In genomic region chr2:232142049-232142448, GRCh38 we compare ENCODE assay signal across 9 cellular contexts.
A peak's percentile ranks its signal among the peaks of the same experiment; 100 is the strongest.
DNase-seq lines count a peak whose midpoint lies in the region; ATAC-seq and TF ChIP-seq lines count a peak whose summit lies in the region.
"Had no signal": no experiment of that assay in that cellular context is flagged by ENCODE, and none has a peak within 500 bp of the region (broad histone marks: within the 10 kb centered on the region; RNA-seq: fewer than 3 reads in every experiment).

No MANE protein-coding gene starts in this region.

- no peak overlapping the region for H3K27ac Mint-ChIP-seq in stimulated activated memory B cell treated with anti-CD40 and anti-IgM and Interleukin-4, amounts not matched to agents 10 μg/mL and 1 μg/mL and 100 μg/mL, for 72 hours

- no peaks in the 10 kb centered on the region for H3K79me2 ChIP-seq in osteoblast (ENCODE audit: insufficient read depth, low read length)

- H3K4me1 Mint-ChIP-seq in stimulated activated memory B cell treated with anti-CD40 and anti-IgM and Interleukin-4, amounts not matched to agents 10 μg/mL and 1 μg/mL and 100 μg/mL, for 72 hours: peaks cover 12% of the 10 kb centered on the region

- H3K36me3 Mint-ChIP-seq in stimulated activated memory B cell treated with anti-CD40 and anti-IgM and Interleukin-4, amounts not matched to agents 10 μg/mL and 1 μg/mL and 100 μg/mL, for 72 hours: peaks cover 24% of the 10 kb centered on the region

- H2AFZ ChIP-seq in osteoblast (ENCODE audit: low read length): no peak overlapping the region

- WGBS in esophagus squamous epithelium, 2 donors: 22 to 45% methylated on average over 3 of the region's 3 CpGs

- no peak overlapping the region for H3K4me2 ChIP-seq in osteoblast (ENCODE audit: insufficient read depth, low read length)

- H3K36me3 ChIP-seq in esophagus squamous epithelium (peaks cover 0 to 8% (median 0%) of the 10 kb centered on the region in 3 donors), osteoblast (ENCODE audit: insufficient read depth, low read length) (no peaks in the 10 kb centered on the region)

- H3K4me3 ChIP-seq in esophagus squamous epithelium (no peak overlapping the region), osteoblast (ENCODE audit: insufficient read depth, low read length) (no peak overlapping the region)
- H3K4me3 ChIP-seq: SK-N-MC had no signal

- peak; percentile 43 to 77 (median 64) for TF ChIP-seq CTCF in esophagus squamous epithelium (IDR thresholded peaks at IDR 0.05)
- TF ChIP-seq CTCF in osteoblast (IDR thresholded peaks at IDR 0.05; ENCODE audit: extremely low read depth, low read depth, low read length): peak; percentile 69

- H3K4me1 ChIP-seq in esophagus squamous epithelium (no peaks in the 10 kb centered on the region), osteoblast (ENCODE audit: insufficient read depth, low read length) (peaks cover 37% of the 10 kb centered on the region)

- DNase-seq in DMS79 (lab: John Stamatoyannopoulos, UW) (peak; percentile 10), HS-5 (ENCODE audit: low read depth) (peak; percentile 11), SW480 (ENCODE audit: low spot score) (peak; percentile 28), esophagus squamous epithelium (lab: John Stamatoyannopoulos, UW) (no peak), osteoblast (ENCODE audit: insufficient read length, low spot score, missing footprints) (no peak)

- H3K9me3 ChIP-seq in esophagus squamous epithelium: no peaks in the 10 kb centered on the region
- H3K9me3 ChIP-seq in osteoblast (ENCODE audit: low read depth, low read length): no peaks in the 10 kb centered on the region

- H3K4me3 Mint-ChIP-seq in stimulated activated memory B cell treated with anti-CD40 and anti-IgM and Interleukin-4, amounts not matched to agents 10 μg/mL and 1 μg/mL and 100 μg/mL, for 72 hours: no peak overlapping the region

- intact Hi-C loops in esophagus squamous epithelium (cut with DNase I): loop anchor here (5.0 kb wide), 1 partner anchor 215 kb away; the partner anchor contains the start of gene NPPC

- no peaks in the 10 kb centered on the region for H3K27me3 Mint-ChIP-seq in stimulated activated memory B cell treated with anti-CD40 and anti-IgM and Interleukin-4, amounts not matched to agents 10 μg/mL and 1 μg/mL and 100 μg/mL, for 72 hours

- TF ChIP-seq POLR2A in esophagus squamous epithelium (IDR thresholded peaks at IDR 0.05): no peak

- H3K9me3 Mint-ChIP-seq in stimulated activated memory B cell treated with anti-CD40 and anti-IgM and Interleukin-4, amounts not matched to agents 10 μg/mL and 1 μg/mL and 100 μg/mL, for 72 hours: no peaks in the 10 kb centered on the region

- H3K27me3 ChIP-seq in esophagus squamous epithelium: no peaks in the 10 kb centered on the region
- no peaks in the 10 kb centered on the region for H3K27me3 ChIP-seq in osteoblast (ENCODE audit: insufficient read depth, low read length)

- ATAC-seq in GM21717 (IDR thresholded peaks at IDR 0.05; ENCODE audit: unreplicated experiment) (no peak), GM18517 (IDR thresholded peaks at IDR 0.05; ENCODE audit: unreplicated experiment) (no peak)
- no peak for ATAC-seq in stimulated activated memory B cell treated with anti-CD40 and anti-IgM and Interleukin-4, amounts not matched to agents 10 μg/mL and 1 μg/mL and 100 μg/mL, for 72 hours

- H4K20me1 ChIP-seq in osteoblast (ENCODE audit: insufficient read depth, low read length): peaks cover 3% of the 10 kb centered on the region

- H3K27ac ChIP-seq in esophagus squamous epithelium (no peak overlapping the region), osteoblast (ENCODE audit: low read depth, low read length) (no peak overlapping the region)
- H3K27ac ChIP-seq: SK-N-MC had no signal

Comparison
In these comparisons a context has a peak if more than half of its experiments do, and no peak if none do; other contexts are left out.
1. DNase-seq: peak in DMS79 (single experiment), HS-5 (single experiment) and SW480 (single experiment); none in esophagus squamous epithelium (single experiment) and osteoblast (single experiment).